Comparison of ENCODE assay signal across 1 cellular context in the genomic region with DNA sequence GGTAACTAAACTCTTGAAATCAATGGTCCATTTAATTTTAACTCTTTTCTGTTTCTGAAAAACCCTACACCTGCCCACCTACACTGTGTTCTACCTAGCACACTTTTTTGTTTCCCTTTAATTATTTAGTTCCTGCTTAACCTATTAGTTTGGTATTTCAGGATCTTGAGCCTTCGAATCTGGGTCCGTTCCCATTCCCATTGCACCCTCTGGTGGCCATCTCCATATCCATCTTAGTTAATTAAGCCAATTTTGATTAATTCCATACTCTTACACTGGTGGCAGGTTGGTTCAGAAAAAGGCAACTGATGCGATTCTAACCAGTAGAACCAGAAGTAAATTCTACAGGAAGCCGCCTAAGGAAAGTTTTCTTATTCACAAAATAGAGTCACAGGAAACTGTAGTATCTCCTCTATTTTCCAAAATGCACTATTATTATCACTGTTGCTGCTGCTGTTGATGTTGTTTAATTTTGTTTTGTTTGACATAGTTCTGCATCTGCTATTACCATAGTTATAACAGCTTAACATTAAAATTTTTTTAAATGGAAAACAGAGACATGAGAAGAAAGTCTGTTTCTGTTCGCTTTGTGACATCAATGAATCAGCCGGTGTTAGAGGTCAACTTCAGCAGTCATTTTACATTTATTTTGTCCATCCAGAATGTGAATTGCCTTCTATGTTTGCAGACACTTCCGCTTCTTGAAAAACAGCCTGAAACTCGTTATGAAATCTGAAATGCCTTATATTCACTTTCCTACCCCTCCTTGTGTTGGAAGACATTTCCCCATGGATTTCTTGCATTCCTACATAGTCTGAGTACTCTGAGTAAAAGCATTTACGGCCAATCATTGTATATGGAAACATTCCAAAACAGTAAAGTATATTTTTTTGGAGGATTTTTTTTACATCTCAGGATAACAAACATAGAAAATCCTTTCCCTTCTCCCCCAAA.
TF ChIP-seq lines count a peak whose summit lies in the region.

No MANE protein-coding gene starts in this region.

TF ChIP-seq in endothelial cell of umbilical vein, 7 proteins besides CTCF, POLR2A, EP300 and RAD21 (continued from another document):
- no peak for TF ChIP-seq FOS (IDR thresholded peaks at IDR 0.05; ENCODE audit: borderline replicate concordance, insufficient read depth, low read length)
- TF ChIP-seq MYC (IDR thresholded peaks at IDR 0.05; ENCODE audit: low read depth, low read length): no peak
